Comparison of ENCODE assay signal across 18 cellular contexts in genomic region chr3:46019707-46020106, GRCh38. TPM values are rescaled to one million over a fixed set of nuclear protein-coding genes. Genes with fewer than 3 reads are reported as not detected.
A peak's percentile ranks its signal among the peaks of the same experiment; 100 is the strongest.
DNase-seq lines count a peak whose midpoint lies in the region; ATAC-seq lines count a peak whose summit lies in the region.
"Had no signal": no experiment of that assay in that cellular context is flagged by ENCODE, and none has a peak within 500 bp of the region (broad histone marks: within the 10 kb centered on the region; RNA-seq: fewer than 3 reads in every experiment).

No MANE protein-coding gene starts in this region.

- no peaks in the 10 kb centered on the region for H3K79me1 ChIP-seq in neuronal stem cell (ENCODE audit: low read depth, low read length)

- no peak overlapping the region for H2BK5ac ChIP-seq in neuronal stem cell (ENCODE audit: low read length)

- no peak overlapping the region for H4K8ac ChIP-seq in neuronal stem cell (ENCODE audit: low read depth, low read length)

- H3K18ac ChIP-seq in neuronal stem cell (ENCODE audit: low read length), result no peak overlapping the region

- H3K27ac ChIP-seq in neuronal stem cell (replicated peaks; ENCODE audit: low read length), result no peak overlapping the region
- H3K27ac ChIP-seq: colonic mucosa, vagina had no signal

- no peak overlapping the region for H2AK5ac ChIP-seq in neuronal stem cell (ENCODE audit: low read depth, low read length)

- no peak overlapping the region for H3K4me3 ChIP-seq in neuronal stem cell (ENCODE audit: low read length in 2 of 2)
- H3K4me3 ChIP-seq: colonic mucosa, vagina had no signal

- no peak overlapping the region for H4K91ac ChIP-seq in neuronal stem cell (ENCODE audit: low read depth, low read length, poor library complexity)

- peaks cover 0 to 3% of the 10 kb centered on the region in 2 donors for H3K9me3 ChIP-seq in neuronal stem cell (replicated peaks in 1 of 2; ENCODE audit: control insufficient read depth in 2 of 2, insufficient read depth in 1 of 2, low read depth in 1 of 2, low read length in 2 of 2)
- H3K9me3 ChIP-seq: colonic mucosa, vagina had no signal

- no peak overlapping the region for H2BK12ac ChIP-seq in neuronal stem cell (ENCODE audit: low read length)

- H3K14ac ChIP-seq in neuronal stem cell (ENCODE audit: low read length), result no peak overlapping the region

- H3K4me2 ChIP-seq in neuronal stem cell (ENCODE audit: insufficient read depth, low read length, poor library complexity, severe bottlenecking), result no peak overlapping the region

- H3K4me3 Mint-ChIP-seq in activated T-cell treated with anti-CD3 and anti-CD28 coated beads, Interleukin-2, amount 50 U/mL, for 4 hours, result no peak overlapping the region
- H3K4me3 Mint-ChIP-seq: mesothelial cell of epicardium had no signal

- H2BK15ac ChIP-seq in neuronal stem cell (ENCODE audit: low read length), result no peak overlapping the region

- no peaks in the 10 kb centered on the region for H3K36me3 Mint-ChIP-seq in activated T-cell treated with anti-CD3 and anti-CD28 coated beads, Interleukin-2, amount 50 U/mL, for 4 hours (ENCODE audit: insufficient read depth)
- H3K36me3 Mint-ChIP-seq: mesothelial cell of epicardium had no signal

- ATAC-seq in activated T-cell treated with anti-CD3 and anti-CD28 coated beads, Interleukin-2, amount 50 U/mL, for 4 hours, result peak; percentile 78 to 79
- peak; percentile 78 for ATAC-seq in stimulated activated naive CD8-positive, alpha-beta T cell treated with anti-CD3 and anti-CD28 coated beads, Interleukin-15, Interleukin-2, amounts not matched to agents 100 U/mL and 50 U/mL, for 24 hours
- no peak for ATAC-seq in GM19467 (IDR thresholded peaks at IDR 0.05; ENCODE audit: unreplicated experiment)
- no peak for ATAC-seq in GM21619 (IDR thresholded peaks at IDR 0.05; ENCODE audit: unreplicated experiment)

- DNase-seq in activated naive CD4-positive, alpha-beta T cell treated with Interleukin-2 at 50 U/mL for 16 hours, result peak; percentile 43
- DNase-seq in activated naive CD4-positive, alpha-beta T cell (lab: John Stamatoyannopoulos, UW), result no peak
- no peak for DNase-seq in activated T-cell treated with anti-CD3 and anti-CD28 coated beads, Interleukin-2, amount 50 U/mL, for 4 hours
- DNase-seq in fibroblast of peridontal ligament (ENCODE audit: extremely low read depth) (peak; percentile 45), neuronal stem cell (ENCODE audit: low spot score) (no peak)
- DNase-seq in stimulated activated naive CD8-positive, alpha-beta T cell treated with anti-CD3 and anti-CD28 coated beads, Interleukin-15, Interleukin-2, amounts not matched to agents 100 U/mL and 50 U/mL, for 24 hours, result peak; percentile 53
- DNase-seq: activated CD4-positive, alpha-beta T cell treated with anti-CD3 and anti-CD28 coated beads for 4 hours; amniotic stem cell; colonic mucosa; islet precursor cell; T-helper 1 cell had no signal

- no peak overlapping the region for H3K4ac ChIP-seq in neuronal stem cell (ENCODE audit: low read length)

- no peak overlapping the region for H2BK120ac ChIP-seq in neuronal stem cell (ENCODE audit: low read depth, low read length)

- H3K23ac ChIP-seq in neuronal stem cell (ENCODE audit: low read depth, low read length, poor library complexity), result no peak overlapping the region

- H3K4me1 ChIP-seq in neuronal stem cell (ENCODE audit: control insufficient read depth in 2 of 2, insufficient read depth in 1 of 2, low read depth in 1 of 2, low read length in 2 of 2), result no peaks in the 10 kb centered on the region
- H3K4me1 ChIP-seq: colonic mucosa, vagina had no signal

- no peaks in the 10 kb centered on the region for H3K36me3 ChIP-seq in neuronal stem cell (replicated peaks in 1 of 2; ENCODE audit: control insufficient read depth in 2 of 2, insufficient read depth in 2 of 2, low read length in 2 of 2)
- H3K36me3 ChIP-seq: colonic mucosa, vagina had no signal

- H3K9ac ChIP-seq in neuronal stem cell (ENCODE audit: low read depth, low read length, poor library complexity), result no peak overlapping the region

- H3K27me3 Mint-ChIP-seq in activated T-cell treated with anti-CD3 and anti-CD28 coated beads, Interleukin-2, amount 50 U/mL, for 4 hours (ENCODE audit: low read depth), result no peaks in the 10 kb centered on the region

- no peaks in the 10 kb centered on the region for H3K9me3 Mint-ChIP-seq in activated T-cell treated with anti-CD3 and anti-CD28 coated beads, Interleukin-2, amount 50 U/mL, for 4 hours

- no peak overlapping the region for H2AFZ ChIP-seq in neuronal stem cell (ENCODE audit: low read length)

- H3K4me1 Mint-ChIP-seq in activated T-cell treated with anti-CD3 and anti-CD28 coated beads, Interleukin-2, amount 50 U/mL, for 4 hours (ENCODE audit: low read depth), result peaks cover 6% of the 10 kb centered on the region
- H3K4me1 Mint-ChIP-seq: mesothelial cell of epicardium had no signal

- peaks cover 0 to 3% (median 0%) of the 10 kb centered on the region in 3 experiments for H3K27me3 ChIP-seq in neuronal stem cell (ENCODE audit: control insufficient read depth in 3 of 3, insufficient read depth in 3 of 3, low read depth in 1 of 3, low read length in 3 of 3)
- H3K27me3 ChIP-seq: colonic mucosa, vagina had no signal

- no CpG with 5 or more reads among the region's 1 CpG for WGBS in neuronal stem cell (ENCODE audit: extremely low coverage in 2 of 2, insufficient read length in 2 of 2, insufficient replicate concordance in 1 of 2), 2 donors

RNA-seq across cellular contexts. Expression of gene XCR1, which starts 7.6 kb away (rescaled TPM):
- total RNA-seq in activated T-cell treated with anti-CD3 and anti-CD28 coated beads, Interleukin-2, amount 50 U/mL, for 4 hours, result not detected
- not detected for polyA plus RNA-seq in neuronal stem cell (2013, experiment 1 of 2)
- polyA plus RNA-seq in neuronal stem cell (2013, experiment 2 of 2), result not detected
- total RNA-seq: epithelial cell of proximal tubule, H1, mesothelial cell of epicardium, skeletal muscle tissue, vagina had no signal

RNA-seq across cellular contexts. Expression of gene FYCO1, which starts 24.1 kb away (rescaled TPM):
- 1 to 10 TPM; 9.3 to 9.9 (median 9.8) TPM for total RNA-seq in activated T-cell treated with anti-CD3 and anti-CD28 coated beads, Interleukin-2, amount 50 U/mL, for 4 hours
- polyA plus RNA-seq in neuronal stem cell (2013, experiment 1 of 2), result 4.6 TPM
- 4.7 TPM for polyA plus RNA-seq in neuronal stem cell (2013, experiment 2 of 2)

Comparison
In these comparisons a context has a peak if more than half of its experiments do, and no peak if none do; other contexts are left out.
1. DNase-seq: peak in activated naive CD4-positive, alpha-beta T cell treated with Interleukin-2 at 50 U/mL for 16 hours (single experiment), fibroblast of peridontal ligament (single experiment) and stimulated activated naive CD8-positive, alpha-beta T cell treated with anti-CD3 and anti-CD28 coated beads, Interleukin-15, Interleukin-2, amounts not matched to agents 100 U/mL and 50 U/mL, for 24 hours (single experiment); none in activated naive CD4-positive, alpha-beta T cell (0 of 4), activated T-cell treated with anti-CD3 and anti-CD28 coated beads, Interleukin-2, amount 50 U/mL, for 4 hours (single experiment) and neuronal stem cell (single experiment).
2. ATAC-seq: peak in activated T-cell treated with anti-CD3 and anti-CD28 coated beads, Interleukin-2, amount 50 U/mL, for 4 hours (2 of 2) and stimulated activated naive CD8-positive, alpha-beta T cell treated with anti-CD3 and anti-CD28 coated beads, Interleukin-15, Interleukin-2, amounts not matched to agents 100 U/mL and 50 U/mL, for 24 hours (single experiment); none in GM19467 (single experiment) and GM21619 (single experiment).